Comparison of ENCODE assay signal across 8 cellular contexts in the genomic region with DNA sequence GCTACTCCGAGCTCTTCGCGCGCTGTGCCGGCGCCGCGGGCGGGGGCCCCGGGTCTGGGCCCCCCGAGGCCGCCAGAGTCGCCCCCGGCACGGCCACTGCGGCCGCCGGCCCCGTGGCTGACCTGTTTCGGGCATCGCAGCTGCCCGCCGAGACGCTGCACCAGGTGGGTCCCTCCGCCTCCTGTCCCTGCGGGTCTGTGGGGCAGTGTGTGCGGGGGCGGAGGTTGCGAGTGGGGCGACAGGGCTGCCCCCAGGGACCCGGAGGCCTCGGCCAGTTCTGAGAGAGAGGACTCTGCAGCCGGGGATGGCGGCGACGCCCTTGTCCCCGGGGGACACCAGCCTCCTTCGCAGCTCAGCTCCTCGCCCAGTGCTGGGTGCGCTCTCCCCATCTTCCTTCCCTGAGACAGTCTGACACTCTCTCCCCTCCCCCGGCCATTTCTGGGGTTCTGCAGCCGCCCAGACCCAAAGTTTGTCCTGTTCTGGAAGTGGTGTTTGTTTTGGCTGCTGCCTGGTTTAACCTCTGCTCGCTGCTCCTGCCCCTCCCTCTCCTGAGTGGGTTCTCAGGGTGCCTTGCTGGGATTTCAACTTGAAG. TPM values are rescaled to one million over a fixed set of nuclear protein-coding genes. Genes with fewer than 3 reads are reported as not detected.
DNase-seq lines count a peak whose midpoint lies in the region; ATAC-seq and TF ChIP-seq lines count a peak whose summit lies in the region.

No MANE protein-coding gene starts in this region.

- H3K27ac ChIP-seq in rectal smooth muscle tissue (ENCODE audit: low read depth, low read length): no peak overlapping the region

- no peaks in the 10 kb centered on the region for H3K36me3 ChIP-seq in rectal smooth muscle tissue (ENCODE audit: control insufficient read depth, insufficient read depth, low read length)

- H3K4me1 Mint-ChIP-seq in activated T-helper 17 cell treated with anti-CD3 and anti-CD28 coated beads, Interleukin-2, amount 50 U/mL, for 72 hours: no peaks in the 10 kb centered on the region

- H3K9me3 Mint-ChIP-seq in activated T-helper 17 cell treated with anti-CD3 and anti-CD28 coated beads, Interleukin-2, amount 50 U/mL, for 72 hours: no peaks in the 10 kb centered on the region

- H3K4me3 ChIP-seq in AG09309 (ENCODE audit: control insufficient read depth, low read depth, low read length): peak overlapping the region; percentile 49
- peak overlapping the region; percentile 75 for H3K4me3 ChIP-seq in rectal smooth muscle tissue (ENCODE audit: low read length)

- intact Hi-C loops in Right ventricle myocardium superior (cut with DNase I): no loop called here

- no peak overlapping the region for H3K27ac Mint-ChIP-seq in activated T-helper 17 cell treated with anti-CD3 and anti-CD28 coated beads, Interleukin-2, amount 50 U/mL, for 72 hours

- ATAC-seq in GM19397 (IDR thresholded peaks at IDR 0.05; ENCODE audit: unreplicated experiment) (peak; percentile 16), HG03521 (IDR thresholded peaks at IDR 0.05; ENCODE audit: unreplicated experiment) (peak; percentile 6), Right ventricle myocardium superior (ENCODE audit: poor library complexity) (peak; percentile 31)
- ATAC-seq in activated T-helper 17 cell treated with anti-CD3 and anti-CD28 coated beads, Interleukin-2, amount 50 U/mL, for 72 hours (replicated peaks): no peak

- H3K4me3 Mint-ChIP-seq in activated T-helper 17 cell treated with anti-CD3 and anti-CD28 coated beads, Interleukin-2, amount 50 U/mL, for 72 hours: peak overlapping the region; percentile 65

- no peaks in the 10 kb centered on the region for H3K36me3 Mint-ChIP-seq in activated T-helper 17 cell treated with anti-CD3 and anti-CD28 coated beads, Interleukin-2, amount 50 U/mL, for 72 hours (ENCODE audit: low read depth)

- peaks cover 4% of the 10 kb centered on the region for H3K27me3 Mint-ChIP-seq in activated T-helper 17 cell treated with anti-CD3 and anti-CD28 coated beads, Interleukin-2, amount 50 U/mL, for 72 hours

- no peaks in the 10 kb centered on the region for H3K4me1 ChIP-seq in rectal smooth muscle tissue (ENCODE audit: control insufficient read depth, insufficient read depth, low read length)

- H3K27me3 ChIP-seq in rectal smooth muscle tissue (ENCODE audit: control insufficient read depth, insufficient read depth, low read length): no peaks in the 10 kb centered on the region

- DNase-seq in AG09309 (ENCODE audit: low read depth): no peak
- peak; percentile 40 for DNase-seq in Right ventricle myocardium superior
- DNase-seq in UCSD-AML1 (lab: John Stamatoyannopoulos, UW; ENCODE audit: unreplicated experiment): no peak
- no peak for DNase-seq in NCI-H2227 (lab: John Stamatoyannopoulos, UW; ENCODE audit: unreplicated experiment)

- TF ChIP-seq CTCF in AG09309 (IDR thresholded peaks at IDR 0.05; ENCODE audit: control insufficient read depth, insufficient read depth, low read depth, low read length, missing control alignments): no peak

- no peak overlapping the region for H3K9ac ChIP-seq in rectal smooth muscle tissue (ENCODE audit: low read length)

RNA-seq across cellular contexts. Expression of a gene that starts 0.6 kb away (rescaled TPM):
- total RNA-seq in activated T-helper 17 cell treated with anti-CD3 and anti-CD28 coated beads, Interleukin-2, amount 50 U/mL, for 72 hours: under 1 TPM in 1 of 2 donors, not detected in 1; 0.26 TPM
- 11.3 TPM for total RNA-seq in Right ventricle myocardium superior
